Comparison of ENCODE assay signal across 25 cellular contexts in genomic region chr7:30886608-30887011, GRCh38. TPM values are rescaled to one million over a fixed set of nuclear protein-coding genes. Genes with fewer than 3 reads are reported as not detected.
DNase-seq lines count a peak whose midpoint lies in the region; ATAC-seq, FAIRE-seq and TF ChIP-seq lines count a peak whose summit lies in the region.
"Had no signal": no experiment of that assay in that cellular context is flagged by ENCODE, and none has a peak within 500 bp of the region (broad histone marks: within the 10 kb centered on the region; RNA-seq: fewer than 3 reads in every experiment).

No MANE protein-coding gene starts in this region.

- FAIRE-seq in H1 (lab: Jason Lieb, UNC), result no peak
- FAIRE-seq: bronchial epithelial cell, GM18507 had no signal

- H3K36me3 ChIP-seq in breast epithelium (no peaks in the 10 kb centered on the region), H1 (ENCODE audit: control insufficient read depth in 2 of 4, insufficient read depth in 4 of 4, low read length in 3 of 4) (no peaks in the 10 kb centered on the region; a peak in 1 of 8 replicates), neural progenitor cell (no peaks in the 10 kb centered on the region)

- H3K9ac ChIP-seq in H1 (replicated peaks in 1 of 4; ENCODE audit: extremely low read depth in 1 of 4, low read depth in 3 of 4, low read length in 3 of 4) (no peak overlapping the region), neural progenitor cell (no peak overlapping the region)

- H2AK5ac ChIP-seq in H1 (ENCODE audit: low read depth, low read length), result no peak overlapping the region

- H4K20me1 ChIP-seq in H1 (replicated peaks in 1 of 2; ENCODE audit: control insufficient read depth in 1 of 2, insufficient read depth in 2 of 2, low read length in 2 of 2) (no peaks in the 10 kb centered on the region), neural progenitor cell (ENCODE audit: low read depth) (no peaks in the 10 kb centered on the region)

- H3K27ac Mint-ChIP-seq in MCF 10A (ENCODE audit: low read depth, unreplicated experiment), result no peak overlapping the region
- peak overlapping the region; percentile 75 for H3K27ac Mint-ChIP-seq in neural progenitor cell
- H3K27ac Mint-ChIP-seq: activated CD4-positive, alpha-beta memory T cell treated with anti-CD3 and anti-CD28 coated beads, Interleukin-2, amount 10 ng/mL, durations not matched to agents 7 days and 5 days; activated naive CD4-positive, alpha-beta T cell treated with anti-CD3 and anti-CD28 coated beads, Interleukin-2, amount 10 ng/mL, durations not matched to agents 7 days and 5 days; activated T-cell treated with anti-CD3 and anti-CD28 coated beads, Interleukin-2, amount 50 U/mL, for 24 hours; CD4-positive, alpha-beta T cell; T-helper 17 cell; WTC11 had no signal

- ATAC-seq in HG02884 (IDR thresholded peaks at IDR 0.05; ENCODE audit: unreplicated experiment) (no peak), HG02588 (IDR thresholded peaks at IDR 0.05; ENCODE audit: unreplicated experiment) (no peak)
- no peak for ATAC-seq in activated T-cell treated with anti-CD3 and anti-CD28 coated beads, Interleukin-2, amount 50 U/mL, for 4 hours
- ATAC-seq: T-helper 17 cell had no signal

- H3K36me3 Mint-ChIP-seq in MCF 10A (ENCODE audit: insufficient read depth, unreplicated experiment) (peaks cover 13% of the 10 kb centered on the region), neural progenitor cell (no peaks in the 10 kb centered on the region)
- no peaks in the 10 kb centered on the region for H3K36me3 Mint-ChIP-seq in activated T-cell treated with anti-CD3 and anti-CD28 coated beads, Interleukin-2, amount 50 U/mL, for 4 hours (ENCODE audit: insufficient read depth)
- H3K36me3 Mint-ChIP-seq: activated naive CD4-positive, alpha-beta T cell treated with anti-CD3 and anti-CD28 coated beads, Interleukin-2, amount 10 ng/mL, durations not matched to agents 7 days and 5 days; WTC11 had no signal

- no peak overlapping the region for H3K18ac ChIP-seq in H1 (ENCODE audit: extremely low read depth, low read length)

- H3K4me1 Mint-ChIP-seq in MCF 10A (ENCODE audit: insufficient read depth, unreplicated experiment), result peaks cover 6% of the 10 kb centered on the region
- H3K4me1 Mint-ChIP-seq in neural progenitor cell, result peaks cover 38% of the 10 kb centered on the region
- no peaks in the 10 kb centered on the region for H3K4me1 Mint-ChIP-seq in activated T-cell treated with anti-CD3 and anti-CD28 coated beads, Interleukin-2, amount 50 U/mL, for 4 hours (ENCODE audit: low read depth)
- H3K4me1 Mint-ChIP-seq: activated CD4-positive, alpha-beta memory T cell treated with anti-CD3 and anti-CD28 coated beads, Interleukin-2, amount 10 ng/mL, durations not matched to agents 7 days and 5 days; activated naive CD4-positive, alpha-beta T cell treated with anti-CD3 and anti-CD28 coated beads, Interleukin-2, amount 10 ng/mL, durations not matched to agents 7 days and 5 days had no signal

- DNase-seq in breast epithelium (ENCODE audit: low spot score in 2 of 2) (no peak), MCF 10A (ENCODE audit: unreplicated experiment) (no peak), H1 (ENCODE audit: low read depth in 1 of 2, low spot score in 2 of 2) (no peak), neural progenitor cell (ENCODE audit: low spot score) (no peak), NCI-H524 treated with DMSO at 0.1 percent for 48 hours (lab: John Stamatoyannopoulos, UW) (no peak)
- no peak for DNase-seq in activated T-cell treated with anti-CD3 and anti-CD28 coated beads, Interleukin-2, amount 50 U/mL, for 4 hours
- DNase-seq: activated CD4-positive, alpha-beta memory T cell treated with anti-CD3 and anti-CD28 coated beads, Interleukin-2, amount 10 ng/mL, durations not matched to agents 7 days and 5 days; activated naive CD4-positive, alpha-beta T cell treated with anti-CD3 and anti-CD28 coated beads, Interleukin-2, amount 10 ng/mL, durations not matched to agents 7 days and 5 days; activated T-cell treated with anti-CD3 and anti-CD28 coated beads, Interleukin-2, amount 50 U/mL, for 24 hours; CD4-positive, alpha-beta T cell; dermis blood vessel endothelial cell; DMS53; H7; head of caudate nucleus; NCI-H1092 treated with DMSO at 0.1 percent for 48 hours; NCI-H2081; nucleus accumbens; SHP77 treated with DMSO at 0.1 percent for 48 hours; stimulated activated CD4-positive, alpha-beta T cell treated with anti-CD3 and anti-CD28 coated beads, Interleukin-2, amount 100 ng/mL, for 48 hours; T-helper 17 cell had no signal

- H2AFZ ChIP-seq in H1 (ENCODE audit: low read length), result no peak overlapping the region
- no peak overlapping the region for H2AFZ ChIP-seq in neural progenitor cell (replicated peaks)

- no peak overlapping the region for H3K23ac ChIP-seq in H1 (ENCODE audit: insufficient read length)

- WGBS in H1 (ENCODE audit: extremely low coverage in 1 of 2, insufficient coverage in 1 of 2, insufficient read length in 1 of 2, insufficient replicate concordance in 2 of 2, low coverage in 1 of 2, low lambda C conversion rate in 2 of 2, missing lambda C conversion rate in 1 of 2), 2 experiments, result 85% methylated on average over 7 of the region's 7 CpGs; no CpG with 5 or more reads in 1 of the 2 experiments

- H2BK20ac ChIP-seq in H1 (ENCODE audit: low read length), result no peak overlapping the region

- H3K79me1 ChIP-seq in H1 (ENCODE audit: low read depth, low read length), result no peaks in the 10 kb centered on the region

- H3K27me3 Mint-ChIP-seq in MCF 10A (ENCODE audit: insufficient read depth, unreplicated experiment), result no peaks in the 10 kb centered on the region
- peaks cover 11% of the 10 kb centered on the region for H3K27me3 Mint-ChIP-seq in neural progenitor cell (ENCODE audit: insufficient read depth, low read depth)
- no peaks in the 10 kb centered on the region for H3K27me3 Mint-ChIP-seq in activated T-cell treated with anti-CD3 and anti-CD28 coated beads, Interleukin-2, amount 50 U/mL, for 4 hours (ENCODE audit: low read depth)
- H3K27me3 Mint-ChIP-seq: activated CD4-positive, alpha-beta memory T cell treated with anti-CD3 and anti-CD28 coated beads, Interleukin-2, amount 10 ng/mL, durations not matched to agents 7 days and 5 days; activated T-cell treated with anti-CD3 and anti-CD28 coated beads, Interleukin-2, amount 50 U/mL, for 24 hours; CD4-positive, alpha-beta T cell had no signal

- H4K91ac ChIP-seq in H1 (replicated peaks; ENCODE audit: insufficient read length, low read length), result no peak overlapping the region

- no peaks in the 10 kb centered on the region for H3K79me2 ChIP-seq in H1 (ENCODE audit: control insufficient read depth in 1 of 2, insufficient read depth in 2 of 2, low read length in 2 of 2)
- H3K79me2 ChIP-seq in neural progenitor cell (ENCODE audit: low read depth), result no peaks in the 10 kb centered on the region

- H2BK12ac ChIP-seq in H1 (ENCODE audit: low read depth, low read length), result no peak overlapping the region

- no TSS peak for BruUV-seq in MCF 10A (replicated peaks; lab: Mats Ljungman, UMichigan)

- no peak overlapping the region for H3K14ac ChIP-seq in H1 (ENCODE audit: insufficient read length)

- H3K4me3 Mint-ChIP-seq in MCF 10A (ENCODE audit: unreplicated experiment), result no peak overlapping the region
- H3K4me3 Mint-ChIP-seq in neural progenitor cell, result no peak overlapping the region
- no peak overlapping the region for H3K4me3 Mint-ChIP-seq in activated T-cell treated with anti-CD3 and anti-CD28 coated beads, Interleukin-2, amount 50 U/mL, for 4 hours
- H3K4me3 Mint-ChIP-seq: activated CD4-positive, alpha-beta memory T cell treated with anti-CD3 and anti-CD28 coated beads, Interleukin-2, amount 10 ng/mL, durations not matched to agents 7 days and 5 days; activated naive CD4-positive, alpha-beta T cell treated with anti-CD3 and anti-CD28 coated beads, Interleukin-2, amount 10 ng/mL, durations not matched to agents 7 days and 5 days; activated T-cell treated with anti-CD3 and anti-CD28 coated beads, Interleukin-2, amount 50 U/mL, for 24 hours; CD4-positive, alpha-beta T cell; T-helper 17 cell; WTC11 had no signal

- CTCF ChIA-PET in MCF 10A (lab: Yijun Ruan, JAX), result interaction anchor here (0.9 kb wide), 2 partner anchors 38 to 97 kb away, joined by 3 to 4 read pairs; no protein-coding TSS in a partner anchor
- CTCF ChIA-PET in H1 (lab: Charles Lee; ENCODE audit: partially characterized antibody), result interaction anchor here (0.6 to 3.4 kb wide), 7 partner anchors 9 to 88 kb away, joined by 3 to 15 read pairs (median 4); no protein-coding TSS in a partner anchor

- H4K8ac ChIP-seq in H1 (ENCODE audit: extremely low read depth, insufficient read depth, low read length), result peak overlapping the region; percentile 0; the same call in 1 of the 2 replicates

- TF ChIP-seq CTCF in breast epithelium (IDR thresholded peaks at IDR 0.05) (no peak), MCF 10A (IDR thresholded peaks at IDR 0.05; ENCODE audit: unreplicated experiment) (no peak), H1 (IDR thresholded peaks at IDR 0.05; ENCODE audit: control extremely low read depth in 1 of 3, insufficient read depth in 1 of 3, low read depth in 1 of 3, low read length in 3 of 3) (no peak), neural progenitor cell (IDR thresholded peaks at IDR 0.05) (no peak)

- TF ChIP-seq POLR2A in breast epithelium (IDR thresholded peaks at IDR 0.05), result no peak
- TF ChIP-seq POLR2A in H1 (IDR thresholded peaks at IDR 0.05; ENCODE audit: control extremely low read depth in 1 of 2, low read depth in 2 of 2, low read length in 2 of 2), result no peak

- H3F3A ChIP-seq in neural progenitor cell (ENCODE audit: low read depth), result peaks cover 16% of the 10 kb centered on the region

- H4K5ac ChIP-seq in H1 (ENCODE audit: insufficient read length, low read depth, low read length), result no peak overlapping the region

- H3K4ac ChIP-seq in H1 (replicated peaks; ENCODE audit: insufficient read length, low read depth, low read length), result no peak overlapping the region

- no peaks in the 10 kb centered on the region for H3K27me3 ChIP-seq in breast epithelium
- no peaks in the 10 kb centered on the region for H3K27me3 ChIP-seq in H1 (replicated peaks in 1 of 4; ENCODE audit: control insufficient read depth in 3 of 4, extremely low read depth in 1 of 4, insufficient read depth in 3 of 4, low read length in 3 of 4)
- no peaks in the 10 kb centered on the region for H3K27me3 ChIP-seq in neural progenitor cell

- intact Hi-C loops in breast epithelium (cut with DNase I; ENCODE audit: low total_unique reads) (no loop called here), MCF 10A (cut with micrococcal nuclease) (no loop called here)

- no peak for TF ChIP-seq EP300 in H1 (IDR thresholded peaks at IDR 0.05; ENCODE audit: borderline replicate concordance in 1 of 2, low read depth in 2 of 2, low read length in 2 of 2)

- POLR2A ChIA-PET in MCF 10A (lab: Yijun Ruan, JAX), result no interaction called here
- POLR2A ChIA-PET in H1 (lab: Charles Lee; ENCODE audit: partially characterized antibody), result no interaction called here

- no peak overlapping the region for H2BK5ac ChIP-seq in H1 (ENCODE audit: low read depth, low read length)

- H3K27ac ChIP-seq in breast epithelium (peak overlapping the region; percentile 63 to 74), H1 (ENCODE audit: low read depth, low read length) (no peak overlapping the region), neural progenitor cell (no peak overlapping the region)

- no peak overlapping the region for H3K4me3 ChIP-seq in breast epithelium
- H3K4me3 ChIP-seq in H1 (ENCODE audit: extremely low read depth in 1 of 4, insufficient read depth in 2 of 4, low read depth in 3 of 4, low read length in 4 of 4), result no peak overlapping the region
- H3K4me3 ChIP-seq in neural progenitor cell, result no peak overlapping the region

- H3K9me3 Mint-ChIP-seq in MCF 10A (ENCODE audit: unreplicated experiment), result no peaks in the 10 kb centered on the region
- H3K9me3 Mint-ChIP-seq in neural progenitor cell, result no peaks in the 10 kb centered on the region
- peaks cover 10% of the 10 kb centered on the region for H3K9me3 Mint-ChIP-seq in activated T-cell treated with anti-CD3 and anti-CD28 coated beads, Interleukin-2, amount 50 U/mL, for 4 hours
- H3K9me3 Mint-ChIP-seq: activated CD4-positive, alpha-beta memory T cell treated with anti-CD3 and anti-CD28 coated beads, Interleukin-2, amount 10 ng/mL, durations not matched to agents 7 days and 5 days; activated naive CD4-positive, alpha-beta T cell treated with anti-CD3 and anti-CD28 coated beads, Interleukin-2, amount 10 ng/mL, durations not matched to agents 7 days and 5 days; CD4-positive, alpha-beta T cell; WTC11 had no signal

- H3K56ac ChIP-seq in H1 (replicated peaks; ENCODE audit: insufficient read length, low read depth, low read length), result no peak overlapping the region

- no peak overlapping the region for H2BK120ac ChIP-seq in H1 (replicated peaks; ENCODE audit: low read depth, low read length)

- H3K4me1 ChIP-seq in breast epithelium, result peaks cover 4% of the 10 kb centered on the region in 2 donors
- H3K4me1 ChIP-seq in H1 (replicated peaks in 1 of 4; ENCODE audit: control insufficient read depth in 3 of 4, insufficient read depth in 4 of 4, low read length in 3 of 4), result peaks cover 2 to 11% (median 8%) of the 10 kb centered on the region in 4 experiments
- H3K4me1 ChIP-seq in neural progenitor cell, result peaks cover 24% of the 10 kb centered on the region

- H2BK15ac ChIP-seq in H1 (ENCODE audit: low read length), result no peak overlapping the region

- H3K4me2 ChIP-seq in H1 (ENCODE audit: insufficient read depth in 1 of 2, low read depth in 2 of 2, low read length in 2 of 2) (no peak overlapping the region), neural progenitor cell (no peak overlapping the region)

- H3K23me2 ChIP-seq in H1 (ENCODE audit: low read depth, low read length), result no peaks in the 10 kb centered on the region

- no peaks in the 10 kb centered on the region for H3K9me3 ChIP-seq in breast epithelium
- H3K9me3 ChIP-seq in H1 (ENCODE audit: insufficient read depth in 2 of 2, low read depth in 1 of 2, low read length in 1 of 2), result no peaks in the 10 kb centered on the region
- H3K9me3 ChIP-seq in neural progenitor cell (ENCODE audit: low read depth), result no peaks in the 10 kb centered on the region

- no peak for TF ChIP-seq RAD21 in H1 (IDR thresholded peaks at IDR 0.05 in 1 of 2, conservative IDR thresholded peaks at IDR 0.05 in 1 of 2; ENCODE audit: low read depth in 2 of 2, low read length in 2 of 2)

RNA-seq across cellular contexts. Expression of gene AQP1, which starts 25.0 kb away (rescaled TPM):
- total RNA-seq in breast epithelium, result 100 to 1,000 TPM; 132 to 213 (median 177) TPM
- 0.71 TPM in 1 of 2 replicates, not detected in the other for total RNA-seq in MCF 10A (2022)
- 0.17 and 0.19 TPM in 2 replicates for total RNA-seq in H1 (2021; fragmentation: NEBNext Ultra II Directional; extraction: Animal tissue kit (Norgen Biotek cat#: 25700))
- polyA plus RNA-seq in H1 (2011; rRNA removed), result 0.18 and 0.19 TPM in 2 replicates
- 0.17 TPM for polyA plus RNA-seq in H1 (2011; cell fraction: cytosol; rRNA removed)
- polyA plus RNA-seq in H1 (2011; cell fraction: nucleus; rRNA removed), result 1.4 TPM
- 0.21 to 0.66 TPM (median 0.39 TPM) in 4 replicates for polyA plus RNA-seq in H1 (2012, experiment 1 of 2)
- 0.24 TPM for polyA plus RNA-seq in H1 (2012, experiment 2 of 2)
- 0.16 TPM for polyA plus RNA-seq in H1 (2013, experiment 1 of 2)
- 0.06 TPM for polyA plus RNA-seq in H1 (2013, experiment 2 of 2)
- polyA minus RNA-seq in H1 (2011; rRNA and poly(A)+ RNA removed), result 0.17 and 0.57 TPM in 2 replicates
- polyA minus RNA-seq in H1 (2011; cell fraction: cytosol; rRNA and poly(A)+ RNA removed), result not detected
- polyA minus RNA-seq in H1 (2011; cell fraction: nucleus; rRNA and poly(A)+ RNA removed), result not detected
- total RNA-seq in neural progenitor cell (ENCODE audit: low replicate concordance), result 0.87 TPM in 1 of 2 replicates, not detected in the other
- 1 to 10 TPM in 1 of 3 donors, under 1 TPM in 2; 0.79 to 1.1 (median 0.91) TPM for total RNA-seq in activated T-cell treated with anti-CD3 and anti-CD28 coated beads, Interleukin-2, amount 50 U/mL, for 4 hours
- total RNA-seq: H7 had no signal

Comparison
In these comparisons a context has a peak if more than half of its experiments do, and no peak if none do; other contexts are left out.
1. RNA of gene AQP1, which starts 25.0 kb away (total RNA-seq): 132 to 213 TPM in breast epithelium; 0.79 to 1.1 TPM in activated T-cell treated with anti-CD3 and anti-CD28 coated beads, Interleukin-2, amount 50 U/mL, for 4 hours, 0.17 to 0.19 TPM in H1, 0.71 TPM in MCF 10A and 0.87 TPM in neural progenitor cell; every median in the first group is over 10 times any median in the second.
2. H3K27ac ChIP-seq: peak in breast epithelium (2 of 2); none in H1 (single experiment) and neural progenitor cell (single experiment).